Comparison of ENCODE assay signal across 8 cellular contexts in genomic region chr2:164061129-164061746, GRCh38.
DNase-seq lines count a peak whose midpoint lies in the region; ATAC-seq, FAIRE-seq and TF ChIP-seq lines count a peak whose summit lies in the region.

No MANE protein-coding gene starts in this region.

- peak; percentile 76 for ATAC-seq in GM18502 (IDR thresholded peaks at IDR 0.05; ENCODE audit: poor library complexity, unreplicated experiment)
- ATAC-seq in HG03139 (IDR thresholded peaks at IDR 0.05; ENCODE audit: unreplicated experiment): peak; percentile 62
- ATAC-seq in pancreas: peak in 3 of 4 donors; percentile 61 to 68 (median 63)

- no peaks in the 10 kb centered on the region for H3K36me3 ChIP-seq in PC-9 (ENCODE audit: low read depth)
- H3K36me3 ChIP-seq in pancreas: no peaks in the 10 kb centered on the region
- no peaks in the 10 kb centered on the region for H3K36me3 ChIP-seq in effector memory CD4-positive, alpha-beta T cell (ENCODE audit: control insufficient read depth, insufficient read depth, low read length)

- peak; percentile 28 for DNase-seq in AG08396 (ENCODE audit: low spot score)
- peak in 1 of 2 experiments; percentile 2 for DNase-seq in PC-9
- peak; percentile 43 for DNase-seq in fibroblast of mammary gland (ENCODE audit: low read depth)
- peak in 3 of 6 donors; percentile 7 to 45 (median 14) for DNase-seq in pancreas
- no peak for DNase-seq in NCI-H2029 treated with DMSO at 0.1 percent for 48 hours (lab: John Stamatoyannopoulos, UW)
- DNase-seq in effector memory CD4-positive, alpha-beta T cell: no peak

- H3K27ac ChIP-seq in PC-9: no peak overlapping the region
- no peak overlapping the region for H3K27ac ChIP-seq in pancreas
- H3K27ac ChIP-seq in effector memory CD4-positive, alpha-beta T cell (ENCODE audit: insufficient read depth, low read length, poor library complexity, severe bottlenecking): no peak overlapping the region

- no peaks in the 10 kb centered on the region for H3K9me2 ChIP-seq in PC-9 (ENCODE audit: insufficient read depth)

- 8% methylated on average over 2 of the region's 2 CpGs for WGBS in pancreas, 2 donors

- no peaks in the 10 kb centered on the region for H3F3A ChIP-seq in PC-9 (ENCODE audit: insufficient read depth, low read depth)

- no peak for FAIRE-seq in pancreas (lab: Jason Lieb, UNC)

- TF ChIP-seq CTCF in PC-9 (conservative IDR thresholded peaks at IDR 0.05) (peak; percentile 72), fibroblast of mammary gland (conservative IDR thresholded peaks at IDR 0.05; ENCODE audit: control insufficient read depth, insufficient read depth, low read depth, low read length) (peak; percentile 77), pancreas (IDR thresholded peaks at IDR 0.05) (peak; percentile 36 to 61 (median 54))

- H3K27me3 ChIP-seq in PC-9 (ENCODE audit: insufficient read depth, low read depth): no peaks in the 10 kb centered on the region
- no peaks in the 10 kb centered on the region for H3K27me3 ChIP-seq in pancreas
- H3K27me3 ChIP-seq in effector memory CD4-positive, alpha-beta T cell (replicated peaks; ENCODE audit: control insufficient read depth, insufficient read depth, low read length, poor library complexity, severe bottlenecking): no peaks in the 10 kb centered on the region

- H3K4me2 ChIP-seq in PC-9: no peak overlapping the region

- no peaks in the 10 kb centered on the region for H4K20me1 ChIP-seq in PC-9 (ENCODE audit: insufficient read depth)

- H2AFZ ChIP-seq in PC-9: no peak overlapping the region

- H3K9me3 ChIP-seq in PC-9 (ENCODE audit: insufficient read depth, low read depth): no peaks in the 10 kb centered on the region
- H3K9me3 ChIP-seq in pancreas: no peaks in the 10 kb centered on the region
- no peaks in the 10 kb centered on the region for H3K9me3 ChIP-seq in effector memory CD4-positive, alpha-beta T cell (ENCODE audit: control insufficient read depth, low read length)

- BruUV-seq in PC-9 (replicated peaks; lab: Mats Ljungman, UMichigan): no TSS peak

- no peaks in the 10 kb centered on the region for H3K79me2 ChIP-seq in PC-9 (ENCODE audit: low read depth)

- intact Hi-C loops in PC-9 (cut with micrococcal nuclease; ENCODE audit: unreplicated experiment): loop anchor here (5.0 kb wide), 1 partner anchor 714 kb away; no protein-coding TSS in a partner anchor
- intact Hi-C loops in pancreas (cut with DNase I): loop anchor here in 1 of 3 donors (10.0 kb wide), 1 partner anchor 726 kb away; no protein-coding TSS in a partner anchor

- H3K4me3 ChIP-seq in PC-9 (no peak overlapping the region), fibroblast of mammary gland (ENCODE audit: control insufficient read depth, low read depth, low read length) (no peak overlapping the region), pancreas (no peak overlapping the region)
- no peak overlapping the region for H3K4me3 ChIP-seq in effector memory CD4-positive, alpha-beta T cell (ENCODE audit: insufficient read depth, low read depth, low read length, poor library complexity, severe bottlenecking)

- H3K4me1 ChIP-seq in PC-9 (replicated peaks; ENCODE audit: insufficient read depth) (no peaks in the 10 kb centered on the region), pancreas (no peaks in the 10 kb centered on the region)
- H3K4me1 ChIP-seq in effector memory CD4-positive, alpha-beta T cell (ENCODE audit: control insufficient read depth, insufficient read depth, low read length, poor library complexity, severe bottlenecking): no peaks in the 10 kb centered on the region

- CTCF ChIA-PET in PC-9 (lab: Charles Lee): no interaction called here

- POLR2A ChIA-PET in PC-9 (lab: Charles Lee; ENCODE audit: unreplicated experiment): no interaction called here

Comparison
In these comparisons a context has a peak if more than half of its experiments do, and no peak if none do; other contexts are left out.
1. DNase-seq: peak in AG08396 (single experiment) and fibroblast of mammary gland (single experiment); none in NCI-H2029 treated with DMSO at 0.1 percent for 48 hours (single experiment) and effector memory CD4-positive, alpha-beta T cell (0 of 3).
2. Peak in every context shown above with its lines, with median percentiles within 50 percentile points of each other: ATAC-seq and CTCF ChIP-seq.